Comparison of ENCODE assay signal across 9 cellular contexts in the genomic region with DNA sequence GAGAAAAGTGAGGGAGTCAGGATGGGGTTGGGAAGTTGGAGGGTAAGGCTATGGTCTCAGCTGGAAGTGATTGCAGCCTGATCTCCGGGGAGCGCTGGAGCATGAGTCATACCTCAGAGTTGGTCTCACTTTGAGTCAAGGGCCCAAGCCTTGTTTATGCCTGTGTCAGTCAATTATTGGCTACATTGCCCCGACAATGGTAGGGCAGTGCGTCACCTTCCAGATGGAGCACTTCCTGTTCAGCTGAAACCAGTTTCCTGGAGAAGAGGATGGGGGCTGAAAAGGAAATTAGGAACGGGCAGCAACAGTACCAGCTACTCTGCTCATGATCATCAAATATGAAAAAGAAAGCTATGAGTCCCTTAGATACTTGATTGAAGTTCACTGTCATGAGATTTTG.
DNase-seq lines count a peak whose midpoint lies in the region; ATAC-seq and TF ChIP-seq lines count a peak whose summit lies in the region.
"Had no signal": no experiment of that assay in that cellular context is flagged by ENCODE, and none has a peak within 500 bp of the region (broad histone marks: within the 10 kb centered on the region; RNA-seq: fewer than 3 reads in every experiment).

No MANE protein-coding gene starts in this region.

- DNase-seq in HFF-Myc (ENCODE audit: extremely low read depth, low read depth) (peak; percentile 46), T-helper 17 cell (no peak), glomerular visceral epithelial cell (ENCODE audit: extremely low spot score) (peak; percentile 77), cerebellum (ENCODE audit: low spot score) (no peak), cardiac septum (ENCODE audit: low spot score) (no peak)
- DNase-seq: esophagus squamous epithelium had no signal

- H3K9ac ChIP-seq in BLaER1: no peak overlapping the region

- ATAC-seq in T-helper 17 cell (peak; percentile 35), HG03039 (IDR thresholded peaks at IDR 0.05; ENCODE audit: unreplicated experiment) (no peak), GM18858 (IDR thresholded peaks at IDR 0.05; ENCODE audit: unreplicated experiment) (no peak)

- no peaks in the 10 kb centered on the region for H3K27me3 ChIP-seq in BLaER1
- H3K27me3 ChIP-seq: esophagus squamous epithelium had no signal

- H3K27ac ChIP-seq in BLaER1: no peak overlapping the region
- H3K27ac ChIP-seq: esophagus squamous epithelium had no signal

- H3K4me3 Mint-ChIP-seq in T-helper 17 cell: no peak overlapping the region

- no peak overlapping the region for H3K27ac Mint-ChIP-seq in T-helper 17 cell

- H3K36me3 Mint-ChIP-seq in T-helper 17 cell (ENCODE audit: low read depth): no peaks in the 10 kb centered on the region

- no peaks in the 10 kb centered on the region for H4K20me1 ChIP-seq in BLaER1

- intact Hi-C loops in cardiac septum (cut with DNase I): no loop called here

- no peak overlapping the region for H3K4me3 ChIP-seq in BLaER1
- no peak overlapping the region for H3K4me3 ChIP-seq in HFF-Myc (replicated peaks; ENCODE audit: low read depth, low read length)
- H3K4me3 ChIP-seq: esophagus squamous epithelium had no signal

- no peaks in the 10 kb centered on the region for H3K36me3 ChIP-seq in BLaER1
- H3K36me3 ChIP-seq: esophagus squamous epithelium had no signal

- H3K4me1 ChIP-seq in BLaER1: peaks cover 4% of the 10 kb centered on the region; the same call in 1 of the 2 replicates
- H3K4me1 ChIP-seq: esophagus squamous epithelium had no signal

- H3K9me3 ChIP-seq in BLaER1: no peaks in the 10 kb centered on the region
- no peaks in the 10 kb centered on the region for H3K9me3 ChIP-seq in T-helper 17 cell (ENCODE audit: control insufficient read depth, low read length, poor library complexity, severe bottlenecking)
- H3K9me3 ChIP-seq: esophagus squamous epithelium had no signal

- peaks cover 5% of the 10 kb centered on the region for H3K4me1 Mint-ChIP-seq in T-helper 17 cell

- H3K4me2 ChIP-seq in BLaER1: 0 out of 2 replicates have a peak overlapping the region, but pooled peaks have one; percentile 18

- TF ChIP-seq CTCF in HFF-Myc (IDR thresholded peaks at IDR 0.05; ENCODE audit: low read depth, low read length, missing control alignments): no peak

- H3K27me3 Mint-ChIP-seq in T-helper 17 cell: no peaks in the 10 kb centered on the region

Comparison
In these comparisons a context has a peak if more than half of its experiments do, and no peak if none do; other contexts are left out.
1. DNase-seq: peak in HFF-Myc (single experiment) and glomerular visceral epithelial cell (single experiment); none in T-helper 17 cell (0 of 3), cerebellum (single experiment) and cardiac septum (single experiment).